Comparison of ENCODE assay signal across 8 cellular contexts in genomic region chr19:51422053-51422448, GRCh38. TPM values are rescaled to one million over a fixed set of nuclear protein-coding genes. Genes with fewer than 3 reads are reported as not detected.
DNase-seq lines count a peak whose midpoint lies in the region; ATAC-seq and TF ChIP-seq lines count a peak whose summit lies in the region.

No MANE protein-coding gene starts in this region.

- H3K36me3 Mint-ChIP-seq in endothelial cell (ENCODE audit: low read depth, unreplicated experiment) (peaks cover 4% of the 10 kb centered on the region), mesothelial cell of epicardium (no peaks in the 10 kb centered on the region)

- no peak for ATAC-seq in GM21717 (IDR thresholded peaks at IDR 0.05; ENCODE audit: unreplicated experiment)

- H3K4me3 Mint-ChIP-seq in endothelial cell (ENCODE audit: unreplicated experiment) (no peak overlapping the region), mesothelial cell of epicardium (no peak overlapping the region)

- no peaks in the 10 kb centered on the region for H3K4me1 Mint-ChIP-seq in endothelial cell (ENCODE audit: unreplicated experiment)
- H3K4me1 Mint-ChIP-seq in mesothelial cell of epicardium, result no peaks in the 10 kb centered on the region

- peak; percentile 99 for TF ChIP-seq CTCF in endothelial cell (IDR thresholded peaks at IDR 0.05; ENCODE audit: unreplicated experiment)
- TF ChIP-seq CTCF in mesothelial cell of epicardium (IDR thresholded peaks at IDR 0.05; ENCODE audit: unreplicated experiment), result peak; percentile 99

- DNase-seq in SIG-M5 treated with dmso at 0.1 percent for 504 hours (lab: John Stamatoyannopoulos, UW; ENCODE audit: unreplicated experiment) (peak; percentile 76), SIG-M5 (lab: John Stamatoyannopoulos, UW) (no peak), NCI-H748 treated with DMSO at 0.1 percent for 48 hours (lab: John Stamatoyannopoulos, UW) (peak; percentile 32), endothelial cell (ENCODE audit: low spot score) (peak; percentile 100), mesothelial cell of epicardium (ENCODE audit: low spot score in 2 of 2, unreplicated experiment in 2 of 2) (peak; percentile 87 to 97)
- DNase-seq in activated CD8-positive, alpha-beta memory T cell treated with anti-CD3 and anti-CD28 coated beads for 48 hours (ENCODE audit: low read depth in 2 of 3, low spot score in 2 of 3), result peak; percentile 58 to 99 (median 97)
- DNase-seq in stimulated activated CD8-positive, alpha-beta memory T cell treated with anti-CD3 and anti-CD28 coated beads, Interleukin-4, amount 100 ng/mL, for 1 hour (ENCODE audit: low read depth in 2 of 2, low spot score in 1 of 2), result peak; percentile 75 to 79

- H3K27ac Mint-ChIP-seq in endothelial cell (ENCODE audit: unreplicated experiment) (no peak overlapping the region), mesothelial cell of epicardium (no peak overlapping the region)

- H3K9me3 Mint-ChIP-seq in endothelial cell (ENCODE audit: unreplicated experiment), result no peaks in the 10 kb centered on the region
- no peaks in the 10 kb centered on the region for H3K9me3 Mint-ChIP-seq in mesothelial cell of epicardium

- H3K27me3 Mint-ChIP-seq in endothelial cell (ENCODE audit: unreplicated experiment), result peaks cover 9% of the 10 kb centered on the region
- H3K27me3 Mint-ChIP-seq in mesothelial cell of epicardium (ENCODE audit: low read depth), result peaks cover 12% of the 10 kb centered on the region

RNA-seq across cellular contexts. Expression of gene SIGLEC10, which starts 4.6 kb away (rescaled TPM):
- total RNA-seq in endothelial cell (ENCODE audit: unreplicated experiment) (not detected), mesothelial cell of epicardium (not detected in 3 replicates)

RNA-seq across cellular contexts. Expression of gene C19orf84, which starts 31.7 kb away (rescaled TPM):
- total RNA-seq in endothelial cell (ENCODE audit: unreplicated experiment), result 0.21 TPM
- total RNA-seq in mesothelial cell of epicardium, result 0.50 to 1.0 TPM (median 0.94 TPM) in 3 replicates

RNA-seq across cellular contexts. Expression of gene LIM2, which starts 34.3 kb away (rescaled TPM):
- total RNA-seq in endothelial cell (ENCODE audit: unreplicated experiment) (not detected), mesothelial cell of epicardium (not detected in 3 replicates)

RNA-seq across cellular contexts. Expression of gene SIGLEC8, which starts 36.2 kb away (rescaled TPM):
- not detected for total RNA-seq in endothelial cell (ENCODE audit: unreplicated experiment)
- total RNA-seq in mesothelial cell of epicardium, result not detected in 3 replicates

RNA-seq across cellular contexts. Expression of gene NKG7, which starts 49.6 kb away (rescaled TPM):
- total RNA-seq in endothelial cell (ENCODE audit: unreplicated experiment) (not detected), mesothelial cell of epicardium (not detected in 3 replicates)
